In genomic region chr14:55756078-55756477, GRCh38 we compare ENCODE assay signal across 28 cellular contexts.
"Had no signal": no experiment of that assay in that cellular context is flagged by ENCODE, and none has a peak within 500 bp of the region (broad histone marks: within the 10 kb centered on the region; RNA-seq: fewer than 3 reads in every experiment).

No MANE protein-coding gene starts in this region.

- H3K4me1 ChIP-seq: ascending aorta, heart right ventricle, left ventricle myocardium inferior, prostate gland had no signal

- H3K9me3 ChIP-seq: ascending aorta, esophagus muscularis mucosa, heart right ventricle, left ventricle myocardium inferior, mucosa of descending colon, ovary, prostate gland, thoracic aorta had no signal

- DNase-seq: activated CD4-positive, alpha-beta memory T cell treated with anti-CD3 and anti-CD28 coated beads for 36 hours; activated CD4-positive, alpha-beta T cell treated with anti-CD3 and anti-CD28 coated beads, Interleukin-2, amount 10 ng/mL, durations not matched to agents 24 days and 14 days; activated CD8-positive, alpha-beta memory T cell treated with anti-CD3 and anti-CD28 coated beads, Interleukin-2, amount 50 U/mL, for 4 hours; activated gamma-delta T cell; activated naive CD4-positive, alpha-beta T cell treated with anti-CD3 and anti-CD28 coated beads, Interleukin-2, amount 10 ng/mL, durations not matched to agents 7 days and 5 days; activated naive CD8-positive, alpha-beta T cell treated with anti-CD3 and anti-CD28 coated beads, Interleukin-2, amount 10 ng/mL, durations not matched to agents 7 days and 5 days; activated T-cell treated with anti-CD3 and anti-CD28 coated beads, Interleukin-2, amount 50 U/mL, for 1 hour; brain microvascular endothelial cell; caudate nucleus; cortex of kidney; endodermal cell; foreskin melanocyte; heart right ventricle; kidney glomerular epithelial cell; left ventricle myocardium inferior; mucosa of descending colon; ovary; retina; stimulated activated CD4-positive, alpha-beta T cell treated with anti-CD3 and anti-CD28 coated beads, Interleukin-12 subunit alpha, Interleukin-12 subunit beta, amount 100 ng/mL, for 4 hours; stimulated activated CD4-positive, alpha-beta T cell treated with anti-CD3 and anti-CD28 coated beads, Interleukin-4, amount 100 ng/mL, for 24 hours; T-helper 9 cell had no signal

- H3K4me3 ChIP-seq: ascending aorta, esophagus muscularis mucosa, heart right ventricle, left ventricle myocardium inferior, lung, mucosa of descending colon, ovary, prostate gland, skin epidermis, thoracic aorta had no signal

- H3K36me3 ChIP-seq: ascending aorta, brain microvascular endothelial cell, esophagus muscularis mucosa, heart right ventricle, left ventricle myocardium inferior, ovary, prostate gland, thoracic aorta had no signal

- H3K27me3 ChIP-seq: ascending aorta, brain microvascular endothelial cell, esophagus muscularis mucosa, heart right ventricle, ovary had no signal

- H3K27ac ChIP-seq: ascending aorta, brain microvascular endothelial cell, esophagus muscularis mucosa, heart right ventricle, left ventricle myocardium inferior, ovary, prostate gland, skin epidermis, thoracic aorta, VCaP had no signal
